Comparison of ENCODE assay signal across 1 cellular context in the genomic region with DNA sequence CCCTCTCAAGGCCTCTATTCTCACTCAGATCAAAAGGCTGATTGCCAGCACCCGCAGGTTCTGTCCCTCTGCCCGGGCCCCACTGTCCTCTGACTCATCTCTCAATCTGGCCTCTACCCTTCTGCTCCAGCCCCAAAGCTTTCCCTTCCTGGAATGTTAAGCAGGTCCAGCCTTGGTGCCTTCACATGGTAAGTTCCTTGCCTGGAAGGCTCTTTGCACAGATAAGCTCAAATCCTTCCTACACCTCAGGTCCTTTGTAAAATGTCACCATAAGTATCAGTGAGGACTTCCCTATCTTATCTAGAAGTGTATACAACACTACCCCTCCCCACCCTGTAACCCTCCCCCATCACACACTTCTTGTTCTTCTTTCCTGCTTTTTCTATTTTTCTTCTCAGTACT.
TF ChIP-seq lines count a peak whose summit lies in the region.

No MANE protein-coding gene starts in this region.

TF ChIP-seq in SK-N-SH, 30 proteins besides CTCF, POLR2A, EP300 and RAD21 (continued from another document):
- TF ChIP-seq, protein P1, sequence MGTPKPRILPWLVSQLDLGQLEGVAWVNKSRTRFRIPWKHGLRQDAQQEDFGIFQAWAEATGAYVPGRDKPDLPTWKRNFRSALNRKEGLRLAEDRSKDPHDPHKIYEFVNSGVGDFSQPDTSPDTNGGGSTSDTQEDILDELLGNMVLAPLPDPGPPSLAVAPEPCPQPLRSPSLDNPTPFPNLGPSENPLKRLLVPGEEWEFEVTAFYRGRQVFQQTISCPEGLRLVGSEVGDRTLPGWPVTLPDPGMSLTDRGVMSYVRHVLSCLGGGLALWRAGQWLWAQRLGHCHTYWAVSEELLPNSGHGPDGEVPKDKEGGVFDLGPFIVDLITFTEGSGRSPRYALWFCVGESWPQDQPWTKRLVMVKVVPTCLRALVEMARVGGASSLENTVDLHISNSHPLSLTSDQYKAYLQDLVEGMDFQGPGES (IDR thresholded peaks at IDR 0.05; ENCODE audit: low read depth, low read length): no peak
- TF ChIP-seq SIN3A (IDR thresholded peaks at IDR 0.05; ENCODE audit: borderline replicate concordance, low read depth, low read length) (no peak), ELF1 (IDR thresholded peaks at IDR 0.05) (no peak), EZH2phosphoT487 (IDR thresholded peaks at IDR 0.05; ENCODE audit: borderline replicate concordance, low read depth) (no peak), TCF12 (IDR thresholded peaks at IDR 0.05) (peak; percentile 47), FOXM1 (IDR thresholded peaks at IDR 0.05; ENCODE audit: low read depth) (no peak), USF2 (IDR thresholded peaks at IDR 0.05; ENCODE audit: borderline replicate concordance, low read depth, low read length) (no peak), NFIC (IDR thresholded peaks at IDR 0.05; ENCODE audit: borderline replicate concordance) (0 out of 2 replicates have a peak, but pooled peaks have one; percentile 10)
